ENCODE assay signal across 19 cellular contexts in the genomic region with DNA sequence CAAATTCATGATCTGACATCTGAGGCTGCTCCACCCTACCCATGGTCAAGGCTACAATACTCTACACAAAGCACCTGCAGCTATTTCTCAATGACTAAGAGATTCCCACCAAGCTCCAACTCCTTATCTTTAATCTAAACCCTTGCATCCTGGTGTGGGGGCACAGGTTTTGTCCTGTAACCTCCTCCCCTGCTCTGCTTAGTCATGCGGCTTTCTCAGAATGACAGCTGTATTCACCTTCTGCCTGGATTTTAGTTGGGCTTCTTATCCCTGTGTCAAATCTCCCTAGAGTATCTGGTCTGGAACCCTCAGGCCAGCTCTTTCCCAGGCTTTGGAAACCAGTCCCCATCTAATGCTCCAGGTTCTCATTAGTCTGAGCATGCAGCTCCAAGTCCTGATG.
A peak's percentile ranks its signal among the peaks of the same experiment; 100 is the strongest.
DNase-seq lines count a peak whose midpoint lies in the region; ATAC-seq, FAIRE-seq and TF ChIP-seq lines count a peak whose summit lies in the region.
"Had no signal": no experiment of that assay in that cellular context is flagged by ENCODE, and none has a peak within 500 bp of the region (broad histone marks: within the 10 kb centered on the region; RNA-seq: fewer than 3 reads in every experiment).

No MANE protein-coding gene starts in this region.

- no peaks in the 10 kb centered on the region for H3K36me3 ChIP-seq in GM12878 (ENCODE audit: control insufficient read depth in 2 of 2, insufficient read depth in 2 of 2, low read length in 1 of 2)

- no peaks in the 10 kb centered on the region for H3K79me2 ChIP-seq in GM12878 (ENCODE audit: control insufficient read depth, insufficient read depth, low read length)

- no peak overlapping the region for H3K4me2 ChIP-seq in GM12878 (ENCODE audit: control insufficient read depth, insufficient read depth)

- ATAC-seq in activated naive CD8-positive, alpha-beta T cell treated with anti-CD3 and anti-CD28 coated beads, Interleukin-2, amount 50 U/mL, for 24 hours = peak; percentile 76
- peak; percentile 16; the same call in 2 of the 3 replicates for ATAC-seq in GM12878
- ATAC-seq in GM18511 (IDR thresholded peaks at IDR 0.05; ENCODE audit: unreplicated experiment) = no peak
- ATAC-seq: Panc1, Right ventricle myocardium inferior, SK-N-SH treated with all-trans-retinoic acid at 6 μM for 48 hours had no signal

- H3K4me3 Mint-ChIP-seq in activated naive CD8-positive, alpha-beta T cell treated with anti-CD3 and anti-CD28 coated beads, Interleukin-2, amount 50 U/mL, for 24 hours = no peak overlapping the region
- no peak overlapping the region for H3K4me3 Mint-ChIP-seq in activated naive CD8-positive, alpha-beta T cell treated with anti-CD3 and anti-CD28 coated beads for 36 hours
- H3K4me3 Mint-ChIP-seq: HFFc6 had no signal

- no TSS peak for BruUV-seq in GM12878 (replicated peaks; lab: Mats Ljungman, UMichigan)

- no peaks in the 10 kb centered on the region for H3K9me3 ChIP-seq in GM12878 (replicated peaks; ENCODE audit: control insufficient read depth, insufficient read depth, low read length)

- no peak for TF ChIP-seq CTCF in GM12878 (IDR thresholded peaks at IDR 0.05 in 2 of 3, conservative IDR thresholded peaks at IDR 0.05 in 1 of 3; ENCODE audit: control insufficient read depth in 2 of 3, extremely low read depth in 1 of 3, insufficient read depth in 1 of 3, low read depth in 3 of 3, low read length in 3 of 3)

- RAD21 ChIA-PET in GM12878 (lab: Charles Lee; ENCODE audit: unreplicated experiment) = interaction anchor here (1.4 to 2.9 kb wide), 5 partner anchors 9 to 82 kb away, joined by 5 to 16 read pairs (median 6); no protein-coding TSS in a partner anchor

- no peak overlapping the region for H3K4me3 ChIP-seq in GM12878

- no peak overlapping the region for H2AFZ ChIP-seq in GM12878 (ENCODE audit: control insufficient read depth, low read depth, low read length)

- no peaks in the 10 kb centered on the region for H3K4me1 ChIP-seq in GM12878 (ENCODE audit: control insufficient read depth, insufficient read depth, low read length)

- in situ Hi-C loops in GM12878 (cut with MboI) = no loop called here

- CTCF ChIA-PET in GM12878 (lab: Yijun Ruan, JAX) = interaction anchor here (0.5 to 2.3 kb wide), 8 partner anchors 13 to 164 kb away, joined by 3 to 8 read pairs (median 3); no protein-coding TSS in a partner anchor

- no peak overlapping the region for H3K9ac ChIP-seq in GM12878 (ENCODE audit: control insufficient read depth, insufficient read depth, low read length)

- H4K20me1 ChIP-seq in GM12878 (ENCODE audit: control insufficient read depth, insufficient read depth) = no peaks in the 10 kb centered on the region

- intact Hi-C loops in GM12878 (cut with micrococcal nuclease; ENCODE audit: unreplicated experiment) = loop anchor here (2.0 kb wide), 1 partner anchor 47 kb away; no protein-coding TSS in a partner anchor

- TF ChIP-seq EP300 in GM12878 (IDR thresholded peaks at IDR 0.05; ENCODE audit: borderline replicate concordance in 1 of 2, control insufficient read depth in 1 of 2, low read depth in 2 of 2, low read length in 2 of 2) = no peak

- H3K27ac Mint-ChIP-seq in activated naive CD8-positive, alpha-beta T cell treated with anti-CD3 and anti-CD28 coated beads, Interleukin-2, amount 50 U/mL, for 24 hours = no peak overlapping the region
- H3K27ac Mint-ChIP-seq in activated naive CD8-positive, alpha-beta T cell treated with anti-CD3 and anti-CD28 coated beads for 36 hours = no peak overlapping the region
- H3K27ac Mint-ChIP-seq: HFFc6 had no signal

- 60% methylated on average over 1 of the region's 1 CpG for WGBS in GM12878 (ENCODE audit: insufficient coverage, insufficient replicate concordance, low lambda C conversion rate, missing lambda C conversion rate)

- H3K27me3 ChIP-seq in GM12878 (replicated peaks in 1 of 2; ENCODE audit: control insufficient read depth in 2 of 2, insufficient read depth in 2 of 2, low read length in 1 of 2) = no peaks in the 10 kb centered on the region

- no peak for DNase-seq in activated naive CD8-positive, alpha-beta T cell treated with anti-CD3 and anti-CD28 coated beads, Interleukin-2, amount 50 U/mL, for 24 hours
- DNase-seq in activated naive CD8-positive, alpha-beta T cell treated with anti-CD3 and anti-CD28 coated beads for 36 hours = no peak
- DNase-seq in NCI-H82 (lab: John Stamatoyannopoulos, UW) (peak; percentile 92), GM12878 (ENCODE audit: low read depth, low spot score) (no peak), D341Med (ENCODE audit: low spot score) (no peak)
- no peak for DNase-seq in activated effector memory CD4-positive, alpha-beta T cell treated with anti-CD3 and anti-CD28 coated beads, Interleukin-2, amount 50 U/mL, for 16 hours
- DNase-seq: DMS153, EL, HFFc6, NCI-H187 treated with DMSO at 0.1 percent for 48 hours, NCI-H2171, NCI-H446 had no signal

- no peaks in the 10 kb centered on the region for H3K9me3 Mint-ChIP-seq in activated naive CD8-positive, alpha-beta T cell treated with anti-CD3 and anti-CD28 coated beads, Interleukin-2, amount 50 U/mL, for 24 hours
- peaks cover 1% of the 10 kb centered on the region for H3K9me3 Mint-ChIP-seq in activated naive CD8-positive, alpha-beta T cell treated with anti-CD3 and anti-CD28 coated beads for 36 hours

- no peak for TF ChIP-seq RAD21 in GM12878 (IDR thresholded peaks at IDR 0.05; ENCODE audit: insufficient read depth, low read depth, low read length)

- peaks cover 8% of the 10 kb centered on the region for H3K4me1 Mint-ChIP-seq in activated naive CD8-positive, alpha-beta T cell treated with anti-CD3 and anti-CD28 coated beads, Interleukin-2, amount 50 U/mL, for 24 hours
- H3K4me1 Mint-ChIP-seq in activated naive CD8-positive, alpha-beta T cell treated with anti-CD3 and anti-CD28 coated beads for 36 hours = no peaks in the 10 kb centered on the region

- FAIRE-seq in GM12878 (lab: Jason Lieb, UNC) = no peak
- FAIRE-seq: GM19239, H1 had no signal

- POLR2A ChIA-PET in GM12878 (lab: Charles Lee) = interaction anchor here (0.7 to 1.4 kb wide), 3 partner anchors 12 to 28 kb away, joined by 3 to 6 read pairs (median 3); no protein-coding TSS in a partner anchor

- no peak overlapping the region for H3K27ac ChIP-seq in GM12878 (ENCODE audit: control insufficient read depth, insufficient read depth)
- H3K27ac ChIP-seq: C4-2B had no signal

- peaks cover 8% of the 10 kb centered on the region for H3K27me3 Mint-ChIP-seq in activated naive CD8-positive, alpha-beta T cell treated with anti-CD3 and anti-CD28 coated beads, Interleukin-2, amount 50 U/mL, for 24 hours
- peaks cover 24% of the 10 kb centered on the region for H3K27me3 Mint-ChIP-seq in activated naive CD8-positive, alpha-beta T cell treated with anti-CD3 and anti-CD28 coated beads for 36 hours

- SMC1A ChIA-PET in GM12878 (lab: Charles Lee; ENCODE audit: uncharacterized antibody, unreplicated experiment) = interaction anchor here (0.8 to 5.8 kb wide), 14 partner anchors 9 to 163 kb away, joined by 3 to 28 read pairs (median 4); no protein-coding TSS in a partner anchor

- no peaks in the 10 kb centered on the region for H3K36me3 Mint-ChIP-seq in activated naive CD8-positive, alpha-beta T cell treated with anti-CD3 and anti-CD28 coated beads, Interleukin-2, amount 50 U/mL, for 24 hours (ENCODE audit: low read depth)
- H3K36me3 Mint-ChIP-seq in activated naive CD8-positive, alpha-beta T cell treated with anti-CD3 and anti-CD28 coated beads for 36 hours = no peaks in the 10 kb centered on the region

- no peak for TF ChIP-seq POLR2A in GM12878 (IDR thresholded peaks at IDR 0.05; ENCODE audit: low read depth, low read length)

TF ChIP-seq in GM12878, 131 proteins besides CTCF, POLR2A, EP300 and RAD21 (continues in another document):
- TF ChIP-seq NRF1 (conservative IDR thresholded peaks at IDR 0.05; ENCODE audit: low read depth, low read length) (no peak), POLR2AphosphoS5 (IDR thresholded peaks at IDR 0.05; ENCODE audit: low read length) (no peak), IKZF2 (IDR thresholded peaks at IDR 0.05) (no peak), MYC (IDR thresholded peaks at IDR 0.05; ENCODE audit: insufficient read depth, insufficient read length, insufficient replicate concordance, low read length, severe bottlenecking) (no peak), KDM1A (IDR thresholded peaks at IDR 0.05; ENCODE audit: borderline replicate concordance) (no peak), JUNB (IDR thresholded peaks at IDR 0.05) (no peak), NR2C2 (IDR thresholded peaks at IDR 0.05; ENCODE audit: borderline replicate concordance, control insufficient read depth, insufficient read length, low read depth) (no peak), ZNF274 (IDR thresholded peaks at IDR 0.05; ENCODE audit: insufficient read depth, insufficient read length) (no peak)
- TF ChIP-seq, protein P1, sequence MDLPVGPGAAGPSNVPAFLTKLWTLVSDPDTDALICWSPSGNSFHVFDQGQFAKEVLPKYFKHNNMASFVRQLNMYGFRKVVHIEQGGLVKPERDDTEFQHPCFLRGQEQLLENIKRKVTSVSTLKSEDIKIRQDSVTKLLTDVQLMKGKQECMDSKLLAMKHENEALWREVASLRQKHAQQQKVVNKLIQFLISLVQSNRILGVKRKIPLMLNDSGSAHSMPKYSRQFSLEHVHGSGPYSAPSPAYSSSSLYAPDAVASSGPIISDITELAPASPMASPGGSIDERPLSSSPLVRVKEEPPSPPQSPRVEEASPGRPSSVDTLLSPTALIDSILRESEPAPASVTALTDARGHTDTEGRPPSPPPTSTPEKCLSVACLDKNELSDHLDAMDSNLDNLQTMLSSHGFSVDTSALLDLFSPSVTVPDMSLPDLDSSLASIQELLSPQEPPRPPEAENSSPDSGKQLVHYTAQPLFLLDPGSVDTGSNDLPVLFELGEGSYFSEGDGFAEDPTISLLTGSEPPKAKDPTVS (IDR thresholded peaks at IDR 0.05; ENCODE audit: low read depth, low read length) = no peak
